In genomic region chr1:109164538-109164937, GRCh38 we compare ENCODE assay signal across 28 cellular contexts. TPM values are rescaled to one million over a fixed set of nuclear protein-coding genes. Genes with fewer than 3 reads are reported as not detected.
"Had no signal": no experiment of that assay in that cellular context is flagged by ENCODE, and none has a peak within 500 bp of the region (broad histone marks: within the 10 kb centered on the region; RNA-seq: fewer than 3 reads in every experiment).

No MANE protein-coding gene starts in this region.

- H3K36me3 ChIP-seq: brain microvascular endothelial cell, cardiac muscle cell, MG63, SJCRH30 had no signal

- H3K27ac ChIP-seq: brain microvascular endothelial cell, cardiac muscle cell, SJCRH30 had no signal

- H3K27me3 ChIP-seq: brain microvascular endothelial cell, cardiac muscle cell, MG63 had no signal

- H3K4me3 ChIP-seq: cardiac muscle cell, MG63, SJCRH30 had no signal

- ATAC-seq: activated T-helper 17 cell treated with anti-CD3 and anti-CD28 coated beads, Interleukin-2, amount 50 U/mL, for 72 hours; Panc1; SK-N-SH treated with all-trans-retinoic acid at 6 μM for 48 hours had no signal

- DNase-seq: activated CD4-positive, alpha-beta memory T cell treated with anti-CD3 and anti-CD28 coated beads, Interleukin-2, amount 10 ng/mL, durations not matched to agents 7 days and 5 days; activated CD4-positive, alpha-beta T cell treated with anti-CD3 and anti-CD28 coated beads for 1 hour; activated CD4-positive, alpha-beta T cell treated with anti-CD3 and anti-CD28 coated beads, Interleukin-2, amount 50 U/mL, for 1 hour; activated gamma-delta T cell treated with Interleukin-2 at 50 U/mL for 16 hours; activated naive CD4-positive, alpha-beta T cell treated with anti-CD3 and anti-CD28 coated beads, Interleukin-2, amount 10 ng/mL, durations not matched to agents 7 days and 5 days; activated naive CD8-positive, alpha-beta T cell treated with anti-CD3 and anti-CD28 coated beads for 36 hours; activated T-cell treated with anti-CD3 and anti-CD28 coated beads for 4 hours; activated T-cell treated with anti-CD3 and anti-CD28 coated beads, Interleukin-2, amount 50 U/mL, for 48 hours; brain microvascular endothelial cell; MG63; MV-4-11; NCI-H1092 treated with DMSO at 0.1 percent for 48 hours; NCI-H1417 treated with DMSO at 0.1 percent for 48 hours; NCI-H1694; NCI-H2029 treated with DMSO at 0.1 percent for 48 hours; NCI-H345; NCI-H510A; NCI-H526 treated with DMSO at 0.1 percent for 48 hours; NCI-H82; OCI-M1; Right ventricle myocardium superior; RPMI8226; SJCRH30; SW 1271 had no signal

- H3K9me3 ChIP-seq: MG63, SJCRH30 had no signal

RNA-seq across cellular contexts. Expression of gene ELAPOR1, which starts 50.6 kb away (rescaled TPM):
- total RNA-seq: cardiac muscle cell, SJCRH30 had no signal
- polyA plus RNA-seq: cardiac muscle cell had no signal
